ENCODE assay signal across 8 cellular contexts in the genomic region with DNA sequence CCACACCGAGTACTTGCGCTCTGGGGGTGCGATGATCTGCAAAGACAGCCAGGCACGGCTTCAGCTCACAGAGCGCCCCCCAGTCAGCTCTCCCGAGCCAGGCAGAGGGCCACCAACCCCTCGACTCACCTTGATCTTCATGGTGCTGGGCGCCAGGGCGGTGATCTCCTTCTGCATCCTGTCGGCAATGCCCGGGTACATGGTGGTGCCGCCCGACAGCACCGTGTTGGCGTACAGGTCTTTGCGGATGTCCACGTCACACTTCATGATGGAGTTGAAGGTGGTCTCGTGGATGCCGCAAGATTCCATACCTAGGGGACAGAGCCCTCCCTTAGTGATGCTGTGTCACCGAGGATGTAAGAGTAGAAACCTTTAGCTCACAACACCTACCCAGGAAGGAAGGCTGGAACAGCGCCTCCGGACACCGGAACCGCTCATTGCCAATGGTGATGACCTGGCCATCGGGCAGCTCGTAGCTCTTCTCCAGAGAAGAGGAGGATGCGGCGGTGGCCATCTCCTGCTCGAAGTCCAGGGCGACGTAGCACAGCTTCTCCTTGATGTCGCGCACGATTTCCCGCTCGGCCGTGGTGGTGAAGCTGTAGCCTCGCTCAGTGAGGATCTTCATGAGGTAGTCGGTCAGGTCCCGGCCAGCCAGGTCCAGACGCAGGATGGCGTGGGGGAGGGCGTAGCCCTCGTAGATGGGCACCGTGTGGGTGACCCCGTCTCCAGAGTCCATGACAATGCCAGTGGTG. TPM values are rescaled to one million over a fixed set of nuclear protein-coding genes. Genes with fewer than 3 reads are reported as not detected.
DNase-seq lines count a peak whose midpoint lies in the region; TF ChIP-seq lines count a peak whose summit lies in the region.

No MANE protein-coding gene starts in this region.

- DNase-seq in AG10803 (ENCODE audit: low read depth) (no peak), adipocyte (ENCODE audit: low read depth) (peak; percentile 43), GM10248 (ENCODE audit: extremely low spot score) (no peak), mucosa of gallbladder (ENCODE audit: low spot score) (no peak), HEK293T (ENCODE audit: extremely low spot score) (no peak)
- peak; percentile 44 to 52 for DNase-seq in stimulated activated CD4-positive, alpha-beta T cell treated with anti-CD3 and anti-CD28 coated beads, Interleukin-2, amount 100 ng/mL, for 24 hours

- no peak overlapping the region; the same call in 1 of the 2 replicates for H3K27ac ChIP-seq in KMS-11

- TF ChIP-seq CTCF in AG10803 (conservative IDR thresholded peaks at IDR 0.05; ENCODE audit: low read length): no peak
- TF ChIP-seq CTCF in KMS-11 (conservative IDR thresholded peaks at IDR 0.05; ENCODE audit: low read depth, low read length): no peak
- TF ChIP-seq CTCF in GM10248 (IDR thresholded peaks at IDR 0.05; ENCODE audit: control extremely low read depth, extremely low read depth, low read depth, missing control alignments): no peak

- H3K9ac ChIP-seq in KMS-11 (peak overlapping the region; percentile 63; the same call in 1 of the 2 replicates), adipocyte (ENCODE audit: low read length) (peak overlapping the region; percentile 97)

- peaks cover 9% of the 10 kb centered on the region for H3K27me3 ChIP-seq in KMS-11 (ENCODE audit: insufficient read depth, low read depth)
- no peaks in the 10 kb centered on the region for H3K27me3 ChIP-seq in adipocyte (replicated peaks; ENCODE audit: control insufficient read depth, insufficient read depth, low read length)

- CTCF ChIA-PET in GM10248 (lab: Yijun Ruan, JAX): interaction anchor here (0.8 to 1.3 kb wide), 2 partner anchors 26 to 51 kb away, joined by 3 to 4 read pairs; no protein-coding TSS in a partner anchor
- CTCF ChIA-PET in HEK293T (lab: Yijun Ruan, JAX): interaction anchor here (1.0 to 1.2 kb wide), 2 partner anchors 26 to 114 kb away, joined by 3 to 6 read pairs; no protein-coding TSS in a partner anchor

- POLR2A ChIA-PET in GM10248 (lab: Yijun Ruan, JAX): interaction anchor here (0.6 to 0.8 kb wide), 4 partner anchors 11 to 42 kb away, joined by 3 read pairs; no protein-coding TSS in a partner anchor
- POLR2A ChIA-PET in HEK293T (lab: Yijun Ruan, JAX): interaction anchor here (0.8 to 7.5 kb wide), 10 partner anchors 11 to 272 kb away, joined by 3 to 66 read pairs (median 4); partner anchors contain the start of genes BAHCC1, FAAP100 and NDUFAF8

- peak overlapping the region; percentile 99 for H3K4me2 ChIP-seq in KMS-11

- H3K36me3 ChIP-seq in KMS-11 (ENCODE audit: insufficient read depth) (peaks cover 20% of the 10 kb centered on the region; the same call in 1 of the 2 replicates), adipocyte (ENCODE audit: control insufficient read depth, insufficient read depth, low read length, severe bottlenecking) (peaks cover 33% of the 10 kb centered on the region)

- H4K20me1 ChIP-seq in KMS-11 (ENCODE audit: insufficient read depth): peaks cover 30% of the 10 kb centered on the region; the same call in 1 of the 2 replicates

- H2AFZ ChIP-seq in KMS-11 (ENCODE audit: low read depth): no peak overlapping the region

- H3K9me3 ChIP-seq in adipocyte (ENCODE audit: control insufficient read depth, low read length) (no peaks in the 10 kb centered on the region), iPS-18c (ENCODE audit: control insufficient read depth, insufficient read depth, low read length) (peaks cover 4% of the 10 kb centered on the region)

- peaks cover 24% of the 10 kb centered on the region for H3K79me2 ChIP-seq in KMS-11 (ENCODE audit: insufficient read depth, low read depth)

- H3K4me3 ChIP-seq in AG10803 (ENCODE audit: low read length): peak overlapping the region; percentile 95
- H3K4me3 ChIP-seq in KMS-11 (IDR thresholded peaks at IDR 0.05; ENCODE audit: insufficient read depth, low read depth, low read length): no peak overlapping the region
- H3K4me3 ChIP-seq in adipocyte (ENCODE audit: low read length): peak overlapping the region; percentile 87
- H3K4me3 ChIP-seq in iPS-18c (ENCODE audit: insufficient read depth, low read depth, low read length): peak overlapping the region; percentile 91

- H3K4me1 ChIP-seq in KMS-11 (ENCODE audit: low read depth, poor library complexity, severe bottlenecking): peaks cover 25% of the 10 kb centered on the region
- H3K4me1 ChIP-seq in adipocyte (ENCODE audit: control insufficient read depth, insufficient read depth, low read length): peaks cover 36% of the 10 kb centered on the region

TF ChIP-seq in HEK293T, 16 proteins besides CTCF, POLR2A, EP300 and RAD21:
- TF ChIP-seq CTBP1 (IDR thresholded peaks at IDR 0.05; ENCODE audit: borderline replicate concordance) (no peak), SP1 (IDR thresholded peaks at IDR 0.05) (no peak), TARDBP (IDR thresholded peaks at IDR 0.05) (no peak), FOXM1 (IDR thresholded peaks at IDR 0.05; ENCODE audit: borderline replicate concordance) (no peak), FOXA1 (IDR thresholded peaks at IDR 0.05) (no peak), L3MBTL2 (conservative IDR thresholded peaks at IDR 0.05) (no peak), FOXK2 (IDR thresholded peaks at IDR 0.05) (no peak), NFRKB (IDR thresholded peaks at IDR 0.05) (no peak), BHLHE40 (IDR thresholded peaks at IDR 0.05; ENCODE audit: borderline replicate concordance) (no peak), ARNT (IDR thresholded peaks at IDR 0.05) (no peak), HDGF (IDR thresholded peaks at IDR 0.05; ENCODE audit: borderline replicate concordance) (no peak), LEF1 (IDR thresholded peaks at IDR 0.05; ENCODE audit: borderline replicate concordance) (no peak), ZNF384 (IDR thresholded peaks at IDR 0.05) (no peak), ELF4 (IDR thresholded peaks at IDR 0.05) (no peak), SUZ12 (IDR thresholded peaks at IDR 0.05) (no peak)
- TF ChIP-seq, protein P1, sequence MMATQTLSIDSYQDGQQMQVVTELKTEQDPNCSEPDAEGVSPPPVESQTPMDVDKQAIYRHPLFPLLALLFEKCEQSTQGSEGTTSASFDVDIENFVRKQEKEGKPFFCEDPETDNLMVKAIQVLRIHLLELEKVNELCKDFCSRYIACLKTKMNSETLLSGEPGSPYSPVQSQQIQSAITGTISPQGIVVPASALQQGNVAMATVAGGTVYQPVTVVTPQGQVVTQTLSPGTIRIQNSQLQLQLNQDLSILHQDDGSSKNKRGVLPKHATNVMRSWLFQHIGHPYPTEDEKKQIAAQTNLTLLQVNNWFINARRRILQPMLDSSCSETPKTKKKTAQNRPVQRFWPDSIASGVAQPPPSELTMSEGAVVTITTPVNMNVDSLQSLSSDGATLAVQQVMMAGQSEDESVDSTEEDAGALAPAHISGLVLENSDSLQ (IDR thresholded peaks at IDR 0.05): no peak
TF ChIP-seq in HEK293T: peak in this region for 0.

RNA-seq across cellular contexts. Expression of gene ACTG1, which starts 1.6 kb away (rescaled TPM):
- 2,344 TPM for total RNA-seq in mucosa of gallbladder

RNA-seq across cellular contexts. Expression of gene FSCN2, which starts 17.2 kb away (rescaled TPM):
- 1.4 TPM for total RNA-seq in mucosa of gallbladder

RNA-seq across cellular contexts. Expression of gene FAAP100, which starts 41.2 kb away (rescaled TPM):
- total RNA-seq in mucosa of gallbladder: 37.0 TPM

Comparison
In these comparisons a context has a peak if more than half of its experiments do, and no peak if none do; other contexts are left out.
1. DNase-seq: peak in adipocyte (single experiment) and stimulated activated CD4-positive, alpha-beta T cell treated with anti-CD3 and anti-CD28 coated beads, Interleukin-2, amount 100 ng/mL, for 24 hours (2 of 2); none in AG10803 (single experiment), GM10248 (single experiment), mucosa of gallbladder (single experiment) and HEK293T (single experiment).